In the genomic region with DNA sequence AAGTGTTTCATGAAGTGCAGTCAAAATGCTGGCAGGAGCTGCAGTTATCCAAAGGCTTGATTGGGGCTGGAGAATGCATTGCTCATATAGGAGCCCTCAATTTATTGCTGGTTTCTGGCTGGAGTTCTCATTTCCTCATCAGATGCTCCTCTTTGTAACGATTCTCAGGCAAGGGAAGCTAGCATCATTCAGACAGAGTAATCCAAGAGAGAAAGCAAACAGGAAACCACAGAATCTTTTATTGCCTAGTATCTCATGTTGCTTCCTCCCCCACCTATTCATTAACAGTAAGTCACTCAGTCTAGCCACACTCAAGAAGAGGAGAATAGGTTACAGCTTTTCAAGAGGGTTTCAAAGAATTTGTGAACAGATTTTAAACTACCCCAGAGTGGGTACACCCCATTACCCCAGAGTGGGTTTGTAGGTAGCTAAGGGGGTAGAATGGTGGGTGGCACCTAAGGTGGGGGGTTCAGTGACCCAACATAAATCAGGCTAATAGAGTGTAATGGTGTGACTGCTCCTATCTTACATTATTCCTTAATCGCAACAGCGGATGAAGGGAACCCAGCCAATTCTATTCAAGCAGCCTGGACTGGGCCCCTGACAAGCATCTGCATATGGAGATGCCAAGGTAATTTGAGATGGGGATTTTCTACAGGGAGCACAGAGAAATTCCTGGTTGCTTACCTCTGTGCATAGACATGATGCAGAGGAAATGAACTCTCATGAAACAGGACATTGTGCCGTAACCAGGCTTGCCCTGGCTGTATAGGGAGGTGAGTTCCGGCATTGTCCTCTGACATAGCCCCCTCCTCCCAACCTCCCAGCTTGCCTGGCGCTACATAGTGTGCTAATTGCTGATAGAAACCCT, we compare ENCODE assay signal across 9 cellular contexts.
DNase-seq lines count a peak whose midpoint lies in the region; ATAC-seq, FAIRE-seq and TF ChIP-seq lines count a peak whose summit lies in the region.
"Had no signal": no experiment of that assay in that cellular context is flagged by ENCODE, and none has a peak within 500 bp of the region (broad histone marks: within the 10 kb centered on the region; RNA-seq: fewer than 3 reads in every experiment).

No MANE protein-coding gene starts in this region.

- H3K4me2 ChIP-seq in endothelial cell of umbilical vein (ENCODE audit: insufficient read depth, low read length) (no peak overlapping the region), skeletal muscle satellite cell (ENCODE audit: low read length) (peak overlapping the region; percentile 62)

- H3K27me3 Mint-ChIP-seq in activated naive CD4-positive, alpha-beta T cell treated with anti-CD3 and anti-CD28 coated beads, Interleukin-2, amount 50 U/mL, for 24 hours, result no peaks in the 10 kb centered on the region
- no peaks in the 10 kb centered on the region for H3K27me3 Mint-ChIP-seq in activated CD8-positive, alpha-beta memory T cell treated with anti-CD3 and anti-CD28 coated beads, Interleukin-2, amount 10 ng/mL, durations not matched to agents 7 days and 5 days

- TF ChIP-seq CTCF in endothelial cell of umbilical vein (IDR thresholded peaks at IDR 0.05; ENCODE audit: extremely low read depth in 1 of 2, insufficient read depth in 1 of 2, low read depth in 1 of 2, low read length in 2 of 2) (no peak), testis (IDR thresholded peaks at IDR 0.05) (no peak)

- dilution Hi-C loops in endothelial cell of umbilical vein (cut with MboI; ENCODE audit: extremely low pct_ligation_motif_present, low sequenced_read_pairs), result no loop called here

- no peaks in the 10 kb centered on the region for H3K9me3 ChIP-seq in endothelial cell of umbilical vein (replicated peaks; ENCODE audit: control insufficient read depth, insufficient read depth, low read length)
- no peaks in the 10 kb centered on the region for H3K9me3 ChIP-seq in skeletal muscle satellite cell (replicated peaks; ENCODE audit: low read length)
- no peaks in the 10 kb centered on the region for H3K9me3 ChIP-seq in small intestine (ENCODE audit: control insufficient read depth, low read depth)
- no peaks in the 10 kb centered on the region for H3K9me3 ChIP-seq in testis

- BruUV-seq in endothelial cell of umbilical vein (replicated peaks; lab: Mats Ljungman, UMichigan), result no TSS peak

- peaks cover 47% of the 10 kb centered on the region for H3K4me1 Mint-ChIP-seq in activated naive CD4-positive, alpha-beta T cell treated with anti-CD3 and anti-CD28 coated beads, Interleukin-2, amount 50 U/mL, for 24 hours
- H3K4me1 Mint-ChIP-seq in activated CD8-positive, alpha-beta memory T cell treated with anti-CD3 and anti-CD28 coated beads, Interleukin-2, amount 10 ng/mL, durations not matched to agents 7 days and 5 days, result no peaks in the 10 kb centered on the region

- 50 to 53% (median 51%) methylated on average over 6 of the region's 6 CpGs for WGBS in small intestine, 3 donors
- WGBS in testis, 2 donors, result 32 to 57% methylated on average over 6 of the region's 6 CpGs

- FAIRE-seq in endothelial cell of umbilical vein (lab: Jason Lieb, UNC), result peak; percentile 74
- FAIRE-seq in small intestine (lab: Jason Lieb, UNC), result no peak

- H3K9ac ChIP-seq in endothelial cell of umbilical vein (replicated peaks; ENCODE audit: extremely low read depth, insufficient read depth, low read length), result no peak overlapping the region
- peak overlapping the region; percentile 87 for H3K9ac ChIP-seq in skeletal muscle satellite cell (ENCODE audit: low read depth, low read length)

- no peak overlapping the region for H3K4me3 ChIP-seq in endothelial cell of umbilical vein (replicated peaks in 1 of 3; ENCODE audit: insufficient read depth in 1 of 3, low read depth in 1 of 3, low read length in 3 of 3)
- peak overlapping the region; percentile 28 for H3K4me3 ChIP-seq in skeletal muscle satellite cell (ENCODE audit: low read length)
- H3K4me3 ChIP-seq in small intestine (ENCODE audit: low read depth in 1 of 2, low read length in 2 of 2), result no peak overlapping the region
- no peak overlapping the region for H3K4me3 ChIP-seq in testis

- H3K4me1 ChIP-seq in endothelial cell of umbilical vein (ENCODE audit: control insufficient read depth, extremely low read depth, insufficient read depth, low read length) (no peaks in the 10 kb centered on the region), skeletal muscle satellite cell (ENCODE audit: control insufficient read depth, insufficient read depth, low read length) (peaks cover 83% of the 10 kb centered on the region), small intestine (ENCODE audit: control insufficient read depth in 2 of 2, insufficient read depth in 1 of 2, low read depth in 1 of 2, low read length in 1 of 2) (no peaks in the 10 kb centered on the region), testis (peaks cover 3% of the 10 kb centered on the region)

- TF ChIP-seq POLR2A in endothelial cell of umbilical vein (IDR thresholded peaks at IDR 0.05; ENCODE audit: low read depth, low read length) (no peak), testis (IDR thresholded peaks at IDR 0.05) (no peak)

- ATAC-seq in activated CD8-positive, alpha-beta memory T cell treated with anti-CD3 and anti-CD28 coated beads, Interleukin-2, amount 10 ng/mL, durations not matched to agents 7 days and 5 days, result no peak

- peak overlapping the region; percentile 16 for H3K4me3 Mint-ChIP-seq in activated naive CD4-positive, alpha-beta T cell treated with anti-CD3 and anti-CD28 coated beads, Interleukin-2, amount 50 U/mL, for 24 hours
- H3K4me3 Mint-ChIP-seq in activated CD8-positive, alpha-beta memory T cell treated with anti-CD3 and anti-CD28 coated beads, Interleukin-2, amount 10 ng/mL, durations not matched to agents 7 days and 5 days, result no peak overlapping the region

- peak overlapping the region; percentile 38 for H3K27ac Mint-ChIP-seq in activated naive CD4-positive, alpha-beta T cell treated with anti-CD3 and anti-CD28 coated beads, Interleukin-2, amount 50 U/mL, for 24 hours
- H3K27ac Mint-ChIP-seq in activated CD8-positive, alpha-beta memory T cell treated with anti-CD3 and anti-CD28 coated beads, Interleukin-2, amount 10 ng/mL, durations not matched to agents 7 days and 5 days, result no peak overlapping the region

- H3K9me3 Mint-ChIP-seq in activated naive CD4-positive, alpha-beta T cell treated with anti-CD3 and anti-CD28 coated beads, Interleukin-2, amount 50 U/mL, for 24 hours, result no peaks in the 10 kb centered on the region
- H3K9me3 Mint-ChIP-seq in activated CD8-positive, alpha-beta memory T cell treated with anti-CD3 and anti-CD28 coated beads, Interleukin-2, amount 10 ng/mL, durations not matched to agents 7 days and 5 days (ENCODE audit: low read depth), result no peaks in the 10 kb centered on the region

- intact Hi-C loops in endothelial cell of umbilical vein (cut with micrococcal nuclease), result no loop called here
- intact Hi-C loops in testis (cut with DNase I; ENCODE audit: low total_unique reads), result no loop called here

- H3K79me2 ChIP-seq in endothelial cell of umbilical vein (ENCODE audit: control insufficient read depth, insufficient read depth, low read length), result no peaks in the 10 kb centered on the region

- H3K27me3 ChIP-seq in endothelial cell of umbilical vein (ENCODE audit: control insufficient read depth in 2 of 2, insufficient read depth in 2 of 2, low read length in 2 of 2), result peaks cover 6 to 8% of the 10 kb centered on the region in 2 experiments
- H3K27me3 ChIP-seq in skeletal muscle satellite cell (ENCODE audit: control insufficient read depth, insufficient read depth, low read length), result no peaks in the 10 kb centered on the region
- no peaks in the 10 kb centered on the region for H3K27me3 ChIP-seq in small intestine (ENCODE audit: control insufficient read depth in 2 of 2, insufficient read depth in 2 of 2, low read length in 2 of 2)
- H3K27me3 ChIP-seq in testis, result no peaks in the 10 kb centered on the region

- CTCF ChIA-PET in endothelial cell of umbilical vein (lab: Charles Lee), result interaction anchor here (0.5 to 2.1 kb wide), 7 partner anchors 9 to 298 kb away, joined by 3 to 7 read pairs (median 4); no protein-coding TSS in a partner anchor
- CTCF ChIA-PET in activated CD8-positive, alpha-beta memory T cell treated with anti-CD3 and anti-CD28 coated beads, Interleukin-2, amount 10 ng/mL, durations not matched to agents 7 days and 5 days (lab: Charles Lee), result no interaction called here

- POLR2A ChIA-PET in endothelial cell of umbilical vein (lab: Charles Lee), result no interaction called here

- no peaks in the 10 kb centered on the region for H3K36me3 ChIP-seq in endothelial cell of umbilical vein (ENCODE audit: control insufficient read depth in 2 of 2, extremely low read depth in 1 of 2, insufficient read depth in 2 of 2, low read length in 2 of 2)
- no peaks in the 10 kb centered on the region for H3K36me3 ChIP-seq in skeletal muscle satellite cell (ENCODE audit: insufficient read depth, low read length)
- H3K36me3 ChIP-seq in small intestine (ENCODE audit: control insufficient read depth in 2 of 2, insufficient read depth in 2 of 2, low read length in 2 of 2), result no peaks in the 10 kb centered on the region
- no peaks in the 10 kb centered on the region for H3K36me3 ChIP-seq in testis (ENCODE audit: low read depth, missing control alignments)

- no peaks in the 10 kb centered on the region for H3K9me1 ChIP-seq in endothelial cell of umbilical vein (replicated peaks; ENCODE audit: control insufficient read depth, extremely low read depth, insufficient read depth, low read length)

- H4K20me1 ChIP-seq in endothelial cell of umbilical vein (replicated peaks; ENCODE audit: control insufficient read depth, extremely low read depth, insufficient read depth, low read length), result no peaks in the 10 kb centered on the region

- H3K36me3 Mint-ChIP-seq in activated naive CD4-positive, alpha-beta T cell treated with anti-CD3 and anti-CD28 coated beads, Interleukin-2, amount 50 U/mL, for 24 hours, result no peaks in the 10 kb centered on the region
- H3K36me3 Mint-ChIP-seq in activated CD8-positive, alpha-beta memory T cell treated with anti-CD3 and anti-CD28 coated beads, Interleukin-2, amount 10 ng/mL, durations not matched to agents 7 days and 5 days, result no peaks in the 10 kb centered on the region

- no peak overlapping the region for H2AFZ ChIP-seq in endothelial cell of umbilical vein (ENCODE audit: low read depth, low read length)

- H3K27ac ChIP-seq in endothelial cell of umbilical vein (ENCODE audit: insufficient read depth, low read depth, low read length) (no peak overlapping the region), small intestine (ENCODE audit: low read depth in 1 of 2, low read length in 1 of 2) (no peak overlapping the region), testis (no peak overlapping the region)

- no peak for DNase-seq in activated naive CD4-positive, alpha-beta T cell treated with anti-CD3 and anti-CD28 coated beads, Interleukin-2, amount 50 U/mL, for 16 hours
- DNase-seq in NCI-H748 (lab: John Stamatoyannopoulos, UW; ENCODE audit: unreplicated experiment) (peak; percentile 50), endothelial cell of umbilical vein (ENCODE audit: low read depth, low spot score) (no peak), small intestine (no peak), testis (no peak)
- DNase-seq in activated CD8-positive, alpha-beta memory T cell treated with anti-CD3 and anti-CD28 coated beads, Interleukin-2, amount 10 ng/mL, durations not matched to agents 7 days and 5 days, result no peak
- DNase-seq: DMS79 treated with DMSO at 0.1 percent for 48 hours had no signal

TF ChIP-seq in endothelial cell of umbilical vein, 7 proteins besides CTCF, POLR2A, EP300 and RAD21 (continues in another document):
- TF ChIP-seq FOS (IDR thresholded peaks at IDR 0.05; ENCODE audit: borderline replicate concordance, insufficient read depth, low read length), result peak; percentile 18
